Comparison of ENCODE assay signal across 8 cellular contexts in genomic region chr3:171829841-171830559, GRCh38. TPM values are rescaled to one million over a fixed set of nuclear protein-coding genes. Genes with fewer than 3 reads are reported as not detected.
DNase-seq lines count a peak whose midpoint lies in the region; ATAC-seq and TF ChIP-seq lines count a peak whose summit lies in the region.

No MANE protein-coding gene starts in this region.

- H3K27ac ChIP-seq in endodermal cell (ENCODE audit: low read depth, low read length) = no peak overlapping the region
- peak overlapping the region; percentile 25 for H3K27ac ChIP-seq in mesodermal cell (ENCODE audit: low read depth, low read length, severe bottlenecking)

- no peaks in the 10 kb centered on the region for H3K9me3 Mint-ChIP-seq in endodermal cell

- peak; percentile 90 for TF ChIP-seq CTCF in endodermal cell (conservative IDR thresholded peaks at IDR 0.05)

- H3K4me3 ChIP-seq in endodermal cell (ENCODE audit: low read length) (no peak overlapping the region), mesodermal cell (ENCODE audit: extremely low read depth, insufficient read depth, low read length, poor library complexity, severe bottlenecking) (no peak overlapping the region)

- DNase-seq in AML-193 (lab: John Stamatoyannopoulos, UW) (peak; percentile 46 to 56), HuH-7 (ENCODE audit: low spot score) (peak; percentile 84), RPMI7951 (ENCODE audit: low read depth) (peak; percentile 88), endodermal cell (peak; percentile 92), CD1c-positive myeloid dendritic cell (ENCODE audit: extremely low spot score) (no peak)

- H3K27ac Mint-ChIP-seq in endodermal cell = no peak overlapping the region

- WGBS in endodermal cell (ENCODE audit: insufficient coverage in 1 of 2, insufficient read length in 1 of 2), 2 experiments = 39 to 43% methylated on average over 5 to 6 of the region's 6 CpGs
- WGBS in mesodermal cell (ENCODE audit: insufficient coverage in 2 of 2), 2 experiments = 22 to 30% methylated on average over 4 to 6 of the region's 6 CpGs

- H3K36me3 ChIP-seq in endodermal cell (ENCODE audit: control insufficient read depth, insufficient read depth, low read length) (no peaks in the 10 kb centered on the region), mesodermal cell (ENCODE audit: control insufficient read depth, insufficient read depth, low read length) (no peaks in the 10 kb centered on the region)

- no peaks in the 10 kb centered on the region for H3K36me3 Mint-ChIP-seq in endodermal cell (ENCODE audit: low read depth)

- H3K9me3 ChIP-seq in endodermal cell (ENCODE audit: control insufficient read depth, low read length) (no peaks in the 10 kb centered on the region), mesodermal cell (ENCODE audit: control insufficient read depth, low read length) (no peaks in the 10 kb centered on the region)

- ATAC-seq in GM19043 (IDR thresholded peaks at IDR 0.05; ENCODE audit: low read depth, unreplicated experiment) (peak; percentile 67), HG02870 (IDR thresholded peaks at IDR 0.05; ENCODE audit: unreplicated experiment) (no peak)

- peaks cover 24% of the 10 kb centered on the region for H3K4me1 Mint-ChIP-seq in endodermal cell

- no peaks in the 10 kb centered on the region for H3K27me3 ChIP-seq in endodermal cell (ENCODE audit: control insufficient read depth, insufficient read depth, low read length, poor library complexity, severe bottlenecking)

- H3K4me1 ChIP-seq in endodermal cell (ENCODE audit: control insufficient read depth, insufficient read depth, low read length) (peaks cover 8% of the 10 kb centered on the region), mesodermal cell (ENCODE audit: control insufficient read depth, insufficient read depth, low read length, poor library complexity, severe bottlenecking) (peaks cover 23% of the 10 kb centered on the region)

- no peak overlapping the region for H3K4me3 Mint-ChIP-seq in endodermal cell

- no peak overlapping the region for H3K9ac ChIP-seq in endodermal cell (ENCODE audit: extremely low read depth, low read length, poor library complexity, severe bottlenecking)

- H3K27me3 Mint-ChIP-seq in endodermal cell (ENCODE audit: insufficient read depth) = no peaks in the 10 kb centered on the region

RNA-seq across cellular contexts. Expression of gene TMEM212, which starts 13.1 kb away (rescaled TPM):
- total RNA-seq in RPMI7951 (2014; rRNA removed; shearing (Covaris generic)) = not detected in 2 replicates
- total RNA-seq in endodermal cell = not detected
- polyA plus RNA-seq in endodermal cell (2013, experiment 1 of 2) = not detected
- not detected for polyA plus RNA-seq in endodermal cell (2013, experiment 2 of 2)
- polyA plus RNA-seq in mesodermal cell (2013, experiment 1 of 2) = not detected
- not detected for polyA plus RNA-seq in mesodermal cell (2013, experiment 2 of 2)

RNA-seq across cellular contexts. Expression of gene PLD1, which starts 19.7 kb away (rescaled TPM):
- total RNA-seq in RPMI7951 (2014; rRNA removed; shearing (Covaris generic)) = 9.7 and 10.9 TPM in 2 replicates
- 10 to 100 TPM in 1 of 2 donors, 1 to 10 TPM in 1; 9.5 to 15.9 TPM for total RNA-seq in endodermal cell
- 3.0 TPM for polyA plus RNA-seq in endodermal cell (2013, experiment 1 of 2)
- polyA plus RNA-seq in endodermal cell (2013, experiment 2 of 2) = 3.1 TPM
- polyA plus RNA-seq in mesodermal cell (2013, experiment 1 of 2) = 15.1 TPM
- 20.3 TPM for polyA plus RNA-seq in mesodermal cell (2013, experiment 2 of 2)
